In the genomic region with DNA sequence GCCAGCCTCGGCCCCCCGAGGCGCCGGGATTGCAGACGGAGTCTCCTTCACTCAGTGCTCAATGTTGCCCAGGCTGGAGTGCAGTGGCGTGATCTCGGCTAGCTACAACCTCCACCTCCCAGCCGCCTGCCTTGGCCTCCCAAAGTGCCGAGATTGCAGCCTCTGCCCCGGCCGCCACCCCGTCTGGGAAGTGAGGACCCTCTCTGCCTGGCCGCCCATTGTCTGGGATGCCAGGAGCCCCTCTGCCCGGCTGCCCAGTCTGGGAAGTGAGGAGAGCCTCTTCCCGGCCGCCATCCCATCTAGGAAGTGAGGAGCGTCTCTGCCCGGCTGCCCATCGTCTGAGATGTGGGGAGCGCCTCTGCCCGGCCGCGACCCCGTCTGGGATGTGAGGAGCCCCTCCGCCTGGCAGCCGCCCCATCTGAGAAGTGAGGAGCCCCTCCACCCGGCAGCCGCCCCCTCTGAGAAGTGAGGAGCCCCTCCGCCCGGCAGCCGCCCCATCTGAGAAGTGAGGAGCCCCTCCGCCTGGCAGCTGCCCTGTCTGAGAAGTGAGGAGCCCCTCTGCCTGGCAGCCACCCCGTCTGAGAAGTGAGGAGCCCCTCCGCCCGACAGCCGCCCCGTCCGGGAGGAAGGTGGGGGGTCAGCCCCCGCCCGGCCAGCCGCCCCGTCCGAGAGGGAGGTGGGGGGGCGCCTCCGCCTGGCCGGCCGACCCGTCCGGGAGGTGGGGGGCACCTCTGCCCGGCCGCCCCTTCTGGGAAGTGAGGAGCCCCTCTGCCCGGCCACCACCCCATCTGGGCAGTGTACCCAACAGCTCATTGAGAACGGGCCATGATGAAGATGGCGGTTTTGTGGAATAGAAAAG, we compare ENCODE assay signal across 6 cellular contexts.
DNase-seq lines count a peak whose midpoint lies in the region; ATAC-seq, FAIRE-seq and TF ChIP-seq lines count a peak whose summit lies in the region.
"Not testable (repeated sequence)": the region's sequence is repeated elsewhere in the genome, so short reads cannot be mapped to it uniquely, and the experiment has no call there.

No MANE protein-coding gene starts in this region.

- H3K36me3 ChIP-seq in RWPE2 (ENCODE audit: low read depth); kidney (ENCODE audit: control insufficient read depth in 1 of 2, insufficient read depth in 2 of 2, low read length in 2 of 2); mesendoderm (ENCODE audit: control insufficient read depth, insufficient read depth, low read length); testis (ENCODE audit: low read depth, missing control alignments): not testable (repeated sequence)

- H3K4me2 ChIP-seq in mesendoderm (ENCODE audit: low read length), result not testable (repeated sequence)

- H3K9me3 ChIP-seq in RWPE2 (ENCODE audit: severe bottlenecking); kidney (ENCODE audit: control insufficient read depth in 1 of 2, low read length in 2 of 2); testis: not testable (repeated sequence)

- H2BK5ac ChIP-seq in mesendoderm (ENCODE audit: low read length), result not testable (repeated sequence)

- H3K18ac ChIP-seq in mesendoderm (ENCODE audit: low read length), result not testable (repeated sequence)

- H3K4me1 Mint-ChIP-seq in glutamatergic neuron (ENCODE audit: low read depth, unreplicated experiment), result not testable (repeated sequence)

- not testable (repeated sequence) for H3K4ac ChIP-seq in mesendoderm (ENCODE audit: low read depth, low read length)

- DNase-seq in RWPE2 (ENCODE audit: low spot score) (peak; percentile 19), kidney (peak; percentile 59), mesendoderm (peak; percentile 9), posterior vena cava (ENCODE audit: low spot score) (peak; percentile 72)
- DNase-seq in glutamatergic neuron, testis: not testable (repeated sequence)

- not testable (repeated sequence) for H3K9me3 Mint-ChIP-seq in glutamatergic neuron (ENCODE audit: unreplicated experiment)

- H3K27ac Mint-ChIP-seq in glutamatergic neuron (ENCODE audit: unreplicated experiment), result peak overlapping the region; percentile 92

- TF ChIP-seq POLR2A in testis (IDR thresholded peaks at IDR 0.05), result not testable (repeated sequence)

- ATAC-seq in RWPE2 (ENCODE audit: low read depth), result not testable (repeated sequence)

- not testable (repeated sequence) for H3K79me2 ChIP-seq in mesendoderm (ENCODE audit: control insufficient read depth, insufficient read depth, low read length)

- intact Hi-C loops in kidney (cut with DNase I); posterior vena cava (cut with DNase I); testis (cut with DNase I; ENCODE audit: low total_unique reads): not testable (repeated sequence)

- H3K23ac ChIP-seq in mesendoderm (ENCODE audit: low read length), result not testable (repeated sequence)

- not testable (repeated sequence) for H2BK15ac ChIP-seq in mesendoderm (replicated peaks; ENCODE audit: low read depth)

- not testable (repeated sequence) for H3K27me3 ChIP-seq in RWPE2 (ENCODE audit: insufficient read depth, poor library complexity, severe bottlenecking); mesendoderm (ENCODE audit: insufficient read depth, low read length, poor library complexity); testis

- H3K56ac ChIP-seq in mesendoderm (ENCODE audit: low read length), result not testable (repeated sequence)

- H3K4me3 ChIP-seq in RWPE2 (ENCODE audit: severe bottlenecking); kidney (ENCODE audit: low read length in 2 of 2); mesendoderm (ENCODE audit: low read length): not testable (repeated sequence)
- peak overlapping the region; percentile 21 to 42 for H3K4me3 ChIP-seq in testis

- no CpG with 5 or more reads among the region's 54 CpGs for WGBS in mesendoderm (ENCODE audit: extremely low coverage, insufficient coverage, low lambda C conversion rate)
- 79 to 85% methylated on average over 11 to 54 of the region's 54 CpGs for WGBS in testis, 2 donors

- not testable (repeated sequence) for H3K4me1 ChIP-seq in RWPE2 (ENCODE audit: insufficient read depth, poor library complexity, severe bottlenecking); kidney (ENCODE audit: control insufficient read depth in 1 of 2, insufficient read depth in 1 of 2, low read depth in 1 of 2, low read length in 2 of 2); mesendoderm (ENCODE audit: control insufficient read depth, low read depth, low read length); testis

- not testable (repeated sequence) for H2AK5ac ChIP-seq in mesendoderm (ENCODE audit: low read length)

- H4K5ac ChIP-seq in mesendoderm (ENCODE audit: low read length), result not testable (repeated sequence)

- H2BK120ac ChIP-seq in mesendoderm (ENCODE audit: low read depth, low read length), result not testable (repeated sequence)

- FAIRE-seq in kidney (lab: Jason Lieb, UNC), result not testable (repeated sequence)

- H4K8ac ChIP-seq in mesendoderm (ENCODE audit: low read depth, low read length), result not testable (repeated sequence)

- not testable (repeated sequence) for H3K9ac ChIP-seq in kidney (ENCODE audit: low read length in 2 of 2); mesendoderm (ENCODE audit: low read length)

- TF ChIP-seq CTCF in RWPE2 (IDR thresholded peaks at IDR 0.05; ENCODE audit: poor library complexity, severe bottlenecking); glutamatergic neuron (IDR thresholded peaks at IDR 0.05; ENCODE audit: partially characterized antibody, unreplicated experiment); kidney (IDR thresholded peaks at IDR 0.05; ENCODE audit: borderline replicate concordance, extremely low read depth, insufficient read depth); testis (IDR thresholded peaks at IDR 0.05): not testable (repeated sequence)

- H3K36me3 Mint-ChIP-seq in glutamatergic neuron (ENCODE audit: unreplicated experiment), result not testable (repeated sequence)

- not testable (repeated sequence) for H3K79me1 ChIP-seq in mesendoderm (ENCODE audit: low read length)

- not testable (repeated sequence) for H3K4me3 Mint-ChIP-seq in glutamatergic neuron (ENCODE audit: unreplicated experiment)

- not testable (repeated sequence) for H3K27me3 Mint-ChIP-seq in glutamatergic neuron (ENCODE audit: unreplicated experiment)

- not testable (repeated sequence) for H3K27ac ChIP-seq in RWPE2 (ENCODE audit: poor library complexity, severe bottlenecking); kidney (ENCODE audit: low read depth in 2 of 2, low read length in 2 of 2); mesendoderm (ENCODE audit: low read depth, low read length); testis
